ENCODE assay signal across 1 cellular context in genomic region chr9:115182264-115182663, GRCh38.
TF ChIP-seq lines count a peak whose summit lies in the region.

No MANE protein-coding gene starts in this region.

TF ChIP-seq in H1, 55 proteins besides CTCF, POLR2A, EP300 and RAD21:
- TF ChIP-seq SIN3A (conservative IDR thresholded peaks at IDR 0.05 in 1 of 2, IDR thresholded peaks at IDR 0.05 in 1 of 2; ENCODE audit: low read depth in 1 of 2, low read length in 2 of 2) = 0 out of 4 replicates have a peak, but pooled peaks of 1 of the 2 experiments have one; percentile 27
- no peak for TF ChIP-seq USF2 (IDR thresholded peaks at IDR 0.05; ENCODE audit: low read length)
- TF ChIP-seq SRF (IDR thresholded peaks at IDR 0.05; ENCODE audit: low read depth, low read length) = peak; percentile 77
